10 cellular contexts compared by ENCODE assay signal in genomic region chr6:143746202-143747119, GRCh38.
A peak's percentile ranks its signal among the peaks of the same experiment; 100 is the strongest.
DNase-seq lines count a peak whose midpoint lies in the region; ATAC-seq and TF ChIP-seq lines count a peak whose summit lies in the region.
"Had no signal": no experiment of that assay in that cellular context is flagged by ENCODE, and none has a peak within 500 bp of the region (broad histone marks: within the 10 kb centered on the region; RNA-seq: fewer than 3 reads in every experiment).

No MANE protein-coding gene starts in this region.

- no peaks in the 10 kb centered on the region; the same call in 1 of the 2 replicates for H3K36me3 ChIP-seq in PC-9 (ENCODE audit: low read depth)
- H3K36me3 ChIP-seq in left ventricle myocardium inferior = peaks cover 6% of the 10 kb centered on the region
- H3K36me3 ChIP-seq: brain microvascular endothelial cell had no signal

- DNase-seq in AG04450 (ENCODE audit: low read depth, low spot score) = no peak
- no peak for DNase-seq in PC-9
- DNase-seq in left ventricle myocardium inferior = no peak
- DNase-seq in osteocyte (ENCODE audit: extremely low spot score, unreplicated experiment) = no peak
- no peak for DNase-seq in NCI-H1092 treated with DMSO at 0.1 percent for 48 hours (lab: John Stamatoyannopoulos, UW)
- no peak for DNase-seq in Ammon's horn (ENCODE audit: low spot score)
- no peak for DNase-seq in EL
- DNase-seq: T-cell had no signal

- H3K27me3 Mint-ChIP-seq in osteocyte (ENCODE audit: unreplicated experiment) = no peaks in the 10 kb centered on the region
- H3K27me3 Mint-ChIP-seq: T-cell had no signal

- BruUV-seq in PC-9 (replicated peaks; lab: Mats Ljungman, UMichigan) = no TSS peak

- H3K27ac ChIP-seq in AG04450 (ENCODE audit: low read depth, low read length) (peak overlapping the region; percentile 77), PC-9 (peak overlapping the region; percentile 54; the same call in 1 of the 2 replicates), left ventricle myocardium inferior (replicated peaks) (peak overlapping the region; percentile 77)

- no peak overlapping the region for H3K4me3 Mint-ChIP-seq in osteocyte (ENCODE audit: unreplicated experiment)
- H3K4me3 Mint-ChIP-seq: T-cell had no signal

- no peak for ATAC-seq in activated CD4-positive, CD25-positive, alpha-beta regulatory T cell treated with anti-CD3 and anti-CD28 coated beads, Interleukin-2, amount 50 U/mL, for 24 hours
- ATAC-seq: T-cell had no signal

- H2AFZ ChIP-seq in PC-9 = no peak overlapping the region

- H4K20me1 ChIP-seq in PC-9 (ENCODE audit: insufficient read depth) = no peaks in the 10 kb centered on the region

- H3K4me1 ChIP-seq in PC-9 (replicated peaks; ENCODE audit: insufficient read depth) (peaks cover 32% of the 10 kb centered on the region), left ventricle myocardium inferior (peaks cover 76% of the 10 kb centered on the region)

- no peak for TF ChIP-seq CTCF in AG04450 (IDR thresholded peaks at IDR 0.05; ENCODE audit: low read depth, low read length)
- no peak for TF ChIP-seq CTCF in PC-9 (conservative IDR thresholded peaks at IDR 0.05)
- no peak for TF ChIP-seq CTCF in left ventricle myocardium inferior (IDR thresholded peaks at IDR 0.05; ENCODE audit: borderline replicate concordance)
- no peak for TF ChIP-seq CTCF in osteocyte (IDR thresholded peaks at IDR 0.05)

- POLR2A ChIA-PET in AG04450 (lab: Yijun Ruan, JAX) (no interaction called here), PC-9 (lab: Charles Lee; ENCODE audit: unreplicated experiment) (interaction anchor here (0.7 kb wide), 1 partner anchor 1266 kb away, joined by 7 read pairs; no protein-coding TSS in a partner anchor)

- CTCF ChIA-PET in AG04450 (lab: Charles Lee) = interaction anchor here (0.6 kb wide), 1 partner anchor 192 kb away, joined by 14 read pairs; no protein-coding TSS in a partner anchor
- CTCF ChIA-PET in PC-9 (lab: Charles Lee) = no interaction called here

- peaks cover 26% of the 10 kb centered on the region for H3K36me3 Mint-ChIP-seq in osteocyte (ENCODE audit: unreplicated experiment)

- peaks cover 87% of the 10 kb centered on the region for H3K4me1 Mint-ChIP-seq in osteocyte (ENCODE audit: unreplicated experiment)

- peaks cover 22% of the 10 kb centered on the region for H3F3A ChIP-seq in PC-9 (ENCODE audit: insufficient read depth, low read depth)

- peak overlapping the region; percentile 97 for H3K27ac Mint-ChIP-seq in osteocyte (ENCODE audit: unreplicated experiment)
- H3K27ac Mint-ChIP-seq: T-cell had no signal

- no peaks in the 10 kb centered on the region for H3K9me3 Mint-ChIP-seq in osteocyte (ENCODE audit: unreplicated experiment)
- H3K9me3 Mint-ChIP-seq: T-cell had no signal

- H3K9me2 ChIP-seq in PC-9 (ENCODE audit: insufficient read depth) = no peaks in the 10 kb centered on the region

- intact Hi-C loops in PC-9 (cut with micrococcal nuclease; ENCODE audit: unreplicated experiment) = loop anchor here (5.0 to 10.0 kb wide), 2 partner anchors 54 to 268 kb away; no protein-coding TSS in a partner anchor
- intact Hi-C loops in left ventricle myocardium inferior (cut with micrococcal nuclease) = loop anchor here (10.0 kb wide), 1 partner anchor 52 kb away; no protein-coding TSS in a partner anchor

- H3K4me3 ChIP-seq in AG04450 (ENCODE audit: low read depth, low read length) (no peak overlapping the region; the same call in 1 of the 2 replicates), PC-9 (no peak overlapping the region), left ventricle myocardium inferior (peak overlapping the region; percentile 39)

- H3K4me2 ChIP-seq in PC-9 = peak overlapping the region; percentile 67

- H3K79me2 ChIP-seq in PC-9 (ENCODE audit: low read depth) = peaks cover 12% of the 10 kb centered on the region; the same call in 1 of the 2 replicates

- H3K27me3 ChIP-seq in AG04450 (ENCODE audit: control insufficient read depth, insufficient read depth, low read length) (no peaks in the 10 kb centered on the region), PC-9 (ENCODE audit: insufficient read depth, low read depth) (no peaks in the 10 kb centered on the region), left ventricle myocardium inferior (ENCODE audit: low read depth) (no peaks in the 10 kb centered on the region)
- H3K27me3 ChIP-seq: brain microvascular endothelial cell had no signal

- H3K9me3 ChIP-seq in AG04450 (ENCODE audit: control insufficient read depth, insufficient read depth, low read length) (peaks cover 7% of the 10 kb centered on the region), PC-9 (ENCODE audit: insufficient read depth, low read depth) (no peaks in the 10 kb centered on the region), left ventricle myocardium inferior (replicated peaks) (no peaks in the 10 kb centered on the region)
